9 cellular contexts compared by ENCODE assay signal in genomic region chr1:229204863-229205777, GRCh38.
A peak's percentile ranks its signal among the peaks of the same experiment; 100 is the strongest.
DNase-seq lines count a peak whose midpoint lies in the region; ATAC-seq and TF ChIP-seq lines count a peak whose summit lies in the region.
"Had no signal": no experiment of that assay in that cellular context is flagged by ENCODE, and none has a peak within 500 bp of the region (broad histone marks: within the 10 kb centered on the region; RNA-seq: fewer than 3 reads in every experiment).

No MANE protein-coding gene starts in this region.

- H3K27me3 ChIP-seq in CD8-positive, alpha-beta T cell (ENCODE audit: insufficient read depth, low read length): no peaks in the 10 kb centered on the region
- H3K27me3 ChIP-seq in prostate gland (replicated peaks; ENCODE audit: insufficient read depth): no peaks in the 10 kb centered on the region

- H3K4me1 ChIP-seq in CD8-positive, alpha-beta T cell (ENCODE audit: insufficient read depth, low read length): peaks cover 15% of the 10 kb centered on the region
- peaks cover 7% of the 10 kb centered on the region for H3K4me1 ChIP-seq in prostate gland (replicated peaks)

- no peaks in the 10 kb centered on the region for H3K27me3 Mint-ChIP-seq in CD8-positive, alpha-beta T cell (ENCODE audit: low read depth)

- intact Hi-C loops in CD8-positive, alpha-beta T cell (cut with DNase I, micrococcal nuclease): no loop called here
- intact Hi-C loops in prostate gland (cut with DNase I): no loop called here

- POLR2A ChIA-PET in CD8-positive, alpha-beta T cell (lab: Charles Lee): no interaction called here

- H3K9me3 ChIP-seq in CD8-positive, alpha-beta T cell (ENCODE audit: low read length): no peaks in the 10 kb centered on the region
- no peaks in the 10 kb centered on the region for H3K9me3 ChIP-seq in prostate gland

- TF ChIP-seq POLR2A in prostate gland (IDR thresholded peaks at IDR 0.05): no peak

- peak; percentile 14 for ATAC-seq in CD8-positive, alpha-beta T cell
- ATAC-seq in HG02623 (IDR thresholded peaks at IDR 0.05; ENCODE audit: unreplicated experiment): no peak
- ATAC-seq in GM19324 (IDR thresholded peaks at IDR 0.05; ENCODE audit: low FRiP score, unreplicated experiment): no peak

- DNase-seq in CD8-positive, alpha-beta T cell: no peak
- peak; percentile 65 to 87 for DNase-seq in NCI-H524 (lab: John Stamatoyannopoulos, UW)
- DNase-seq in fibroblast of peridontal ligament (ENCODE audit: extremely low read depth): peak; percentile 82
- DNase-seq in prostate gland (ENCODE audit: low spot score): no peak
- DNase-seq in SKM-1 (lab: John Stamatoyannopoulos, UW; ENCODE audit: unreplicated experiment): no peak
- DNase-seq in COLO668 (lab: John Stamatoyannopoulos, UW; ENCODE audit: unreplicated experiment): no peak
- DNase-seq: GOT3 had no signal

- TF ChIP-seq CTCF in CD8-positive, alpha-beta T cell (IDR thresholded peaks at IDR 0.05): no peak
- no peak for TF ChIP-seq CTCF in prostate gland (IDR thresholded peaks at IDR 0.05)

- no peaks in the 10 kb centered on the region for H3K36me3 Mint-ChIP-seq in CD8-positive, alpha-beta T cell

- H3K27ac ChIP-seq in CD8-positive, alpha-beta T cell (ENCODE audit: low read depth, low read length): no peak overlapping the region
- H3K27ac ChIP-seq in prostate gland: peak overlapping the region; percentile 26 to 39

- no peak overlapping the region for H3K4me3 Mint-ChIP-seq in CD8-positive, alpha-beta T cell

- peaks cover 24% of the 10 kb centered on the region for H3K4me1 Mint-ChIP-seq in CD8-positive, alpha-beta T cell (ENCODE audit: low read depth)

- H3K9me3 Mint-ChIP-seq in CD8-positive, alpha-beta T cell: no peaks in the 10 kb centered on the region

- no peak overlapping the region for H3K4me3 ChIP-seq in CD8-positive, alpha-beta T cell (ENCODE audit: low read depth, low read length)
- H3K4me3 ChIP-seq in prostate gland: no peak overlapping the region

- peak overlapping the region; percentile 80 for H3K27ac Mint-ChIP-seq in CD8-positive, alpha-beta T cell

- H3K36me3 ChIP-seq in CD8-positive, alpha-beta T cell (ENCODE audit: insufficient read depth, low read length): no peaks in the 10 kb centered on the region
- H3K36me3 ChIP-seq in prostate gland: no peaks in the 10 kb centered on the region

- CTCF ChIA-PET in CD8-positive, alpha-beta T cell (lab: Charles Lee): interaction anchor here (1.1 to 1.2 kb wide), 2 partner anchors 9 to 22 kb away, joined by 3 to 6 read pairs; no protein-coding TSS in a partner anchor

- WGBS in prostate gland: 42% methylated on average over 17 of the region's 17 CpGs

Comparison
In these comparisons a context has a peak if more than half of its experiments do, and no peak if none do; other contexts are left out.
1. DNase-seq: peak in NCI-H524 (2 of 2) and fibroblast of peridontal ligament (single experiment); none in CD8-positive, alpha-beta T cell (0 of 7), prostate gland (single experiment), SKM-1 (single experiment) and COLO668 (single experiment).